22 cellular contexts compared by ENCODE assay signal in the genomic region with DNA sequence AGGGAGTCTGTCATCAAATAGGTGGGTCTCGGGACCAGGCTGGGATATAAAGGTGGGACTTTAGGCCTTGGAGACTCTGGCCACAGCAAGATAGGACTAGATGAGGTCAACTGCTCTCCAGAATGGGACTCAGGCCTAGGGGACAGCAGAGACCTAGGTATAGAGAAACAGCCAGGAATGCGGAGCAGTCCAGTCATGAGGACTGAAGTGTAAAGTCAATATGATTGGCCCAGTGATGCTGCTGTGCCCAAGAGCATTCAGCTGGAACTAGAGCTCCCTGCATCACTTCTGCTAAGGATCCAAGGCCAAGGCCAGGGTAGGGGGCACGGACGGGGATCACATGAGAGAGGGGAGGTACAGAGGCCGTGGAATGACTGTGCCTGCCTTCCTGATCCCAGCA.
"Had no signal": no experiment of that assay in that cellular context is flagged by ENCODE, and none has a peak within 500 bp of the region (broad histone marks: within the 10 kb centered on the region; RNA-seq: fewer than 3 reads in every experiment).

No MANE protein-coding gene starts in this region.

- H3K4me1 ChIP-seq: adrenal gland, Peyer's patch had no signal

- H3K27ac Mint-ChIP-seq: activated CD8-positive, alpha-beta T cell treated with anti-CD3 and anti-CD28 coated beads, Interleukin-2, amount 10 ng/mL, durations not matched to agents 7 days and 5 days; activated naive CD8-positive, alpha-beta T cell treated with anti-CD3 and anti-CD28 coated beads, Interleukin-2, amount 10 ng/mL, durations not matched to agents 7 days and 5 days; WTC11 had no signal

- H3K36me3 Mint-ChIP-seq: activated naive CD8-positive, alpha-beta T cell treated with anti-CD3 and anti-CD28 coated beads, Interleukin-2, amount 10 ng/mL, durations not matched to agents 7 days and 5 days; WTC11 had no signal

- H3K9me3 ChIP-seq: adrenal gland, Peyer's patch, SJSA1 had no signal

- H3K4me3 ChIP-seq: adrenal gland, Peyer's patch, SJSA1 had no signal

- H3K27ac ChIP-seq: adrenal gland, Peyer's patch, SJSA1 had no signal

- H3K4me3 Mint-ChIP-seq: activated CD8-positive, alpha-beta T cell treated with anti-CD3 and anti-CD28 coated beads, Interleukin-2, amount 10 ng/mL, durations not matched to agents 7 days and 5 days; activated naive CD8-positive, alpha-beta T cell treated with anti-CD3 and anti-CD28 coated beads, Interleukin-2, amount 10 ng/mL, durations not matched to agents 7 days and 5 days; WTC11 had no signal

- H3K36me3 ChIP-seq: adrenal gland, Peyer's patch, SJSA1 had no signal

- DNase-seq: activated CD4-positive, alpha-beta T cell treated with anti-CD3 and anti-CD28 coated beads for 48 hours; activated CD4-positive, alpha-beta T cell treated with anti-CD3 and anti-CD28 coated beads, Interleukin-2, amount 50 U/mL, for 4 hours; activated CD4-positive, CD25-positive, alpha-beta regulatory T cell treated with anti-CD3 and anti-CD28 coated beads, Interleukin-2, amount 50 U/mL, for 72 hours; activated CD8-positive, alpha-beta memory T cell treated with anti-CD3 and anti-CD28 coated beads, Interleukin-2, amount 50 U/mL, for 48 hours; activated CD8-positive, alpha-beta T cell treated with anti-CD3 and anti-CD28 coated beads, Interleukin-2, amount 10 ng/mL, durations not matched to agents 7 days and 5 days; activated naive CD4-positive, alpha-beta T cell treated with anti-CD3 and anti-CD28 coated beads, Interleukin-2, amount 50 U/mL, for 16 hours; activated naive CD8-positive, alpha-beta T cell treated with anti-CD3 and anti-CD28 coated beads, Interleukin-2, amount 10 ng/mL, durations not matched to agents 7 days and 5 days; activated T-cell treated with anti-CD3 and anti-CD28 coated beads, Interleukin-2, amount 50 U/mL, for 1 hour; adrenal gland; anterior cingulate cortex; central memory CD4-positive, alpha-beta T cell; KG1; NCI-H1048; NCI-H1930; NCI-H2107; NCI-H510A treated with DMSO at 0.1 percent for 48 hours; NK-92 treated with Interleukin-12 subunit alpha and Interleukin-12 subunit beta, amount 100 ng/mL, for 24 hours; Peyer's patch; SHP77; SW 1271 had no signal

- H3K4me1 Mint-ChIP-seq: activated naive CD8-positive, alpha-beta T cell treated with anti-CD3 and anti-CD28 coated beads, Interleukin-2, amount 10 ng/mL, durations not matched to agents 7 days and 5 days had no signal

- ATAC-seq: activated CD8-positive, alpha-beta T cell treated with anti-CD3 and anti-CD28 coated beads, Interleukin-2, amount 10 ng/mL, durations not matched to agents 7 days and 5 days; WTC11 had no signal

- H3K9me3 Mint-ChIP-seq: activated naive CD8-positive, alpha-beta T cell treated with anti-CD3 and anti-CD28 coated beads, Interleukin-2, amount 10 ng/mL, durations not matched to agents 7 days and 5 days; WTC11 had no signal

- H3K27me3 ChIP-seq: adrenal gland, Peyer's patch, SJSA1 had no signal
